12 cellular contexts compared by ENCODE assay signal in genomic region chr2:27079233-27080139, GRCh38. TPM values are rescaled to one million over a fixed set of nuclear protein-coding genes. Genes with fewer than 3 reads are reported as not detected.
A peak's percentile ranks its signal among the peaks of the same experiment; 100 is the strongest.
DNase-seq lines count a peak whose midpoint lies in the region; ATAC-seq, FAIRE-seq and TF ChIP-seq lines count a peak whose summit lies in the region.
"Had no signal": no experiment of that assay in that cellular context is flagged by ENCODE, and none has a peak within 500 bp of the region (broad histone marks: within the 10 kb centered on the region; RNA-seq: fewer than 3 reads in every experiment).

No MANE protein-coding gene starts in this region.

- peaks cover 37% of the 10 kb centered on the region for H3K79me2 ChIP-seq in osteoblast (ENCODE audit: insufficient read depth, low read length)

- H4K20me1 ChIP-seq in osteoblast (ENCODE audit: insufficient read depth, low read length): peaks cover 33% of the 10 kb centered on the region

- peak overlapping the region; percentile 61 for H2AFZ ChIP-seq in osteoblast (ENCODE audit: low read length)

- WGBS in esophagus muscularis mucosa: 35% methylated on average over 11 of the region's 14 CpGs

- TF ChIP-seq EP300 in esophagus muscularis mucosa (IDR thresholded peaks at IDR 0.05): no peak

- peak overlapping the region; percentile 72 to 90 (median 86) for H3K27ac ChIP-seq in Peyer's patch
- H3K27ac ChIP-seq in esophagus muscularis mucosa (replicated peaks in 1 of 4): peak overlapping the region; percentile 98 to 99 (median 98)
- H3K27ac ChIP-seq in osteoblast (ENCODE audit: low read depth, low read length): peak overlapping the region; percentile 77
- H3K27ac ChIP-seq: VCaP had no signal

- no peak for ATAC-seq in left lobe of liver

- no peaks in the 10 kb centered on the region for H3K27me3 ChIP-seq in Peyer's patch
- no peaks in the 10 kb centered on the region for H3K27me3 ChIP-seq in esophagus muscularis mucosa
- H3K27me3 ChIP-seq in osteoblast (ENCODE audit: insufficient read depth, low read length): no peaks in the 10 kb centered on the region

- peak overlapping the region; percentile 28 to 55 (median 42) for H3K4me3 ChIP-seq in Peyer's patch
- H3K4me3 ChIP-seq in esophagus muscularis mucosa: peak overlapping the region; percentile 56 to 76 (median 70)
- peak overlapping the region; percentile 92 for H3K4me3 ChIP-seq in osteoblast (ENCODE audit: insufficient read depth, low read length)

- intact Hi-C loops in esophagus muscularis mucosa (cut with DNase I): loop anchor here (2.0 kb wide), 1 partner anchor 29 kb away; the partner anchor contains the start of gene AGBL5

- no peak for FAIRE-seq in GM12891 (lab: Jason Lieb, UNC)
- FAIRE-seq: bronchial epithelial cell had no signal

- peak overlapping the region; percentile 95 for H3K4me2 ChIP-seq in osteoblast (ENCODE audit: insufficient read depth, low read length)

- TF ChIP-seq POLR2A in Peyer's patch (IDR thresholded peaks at IDR 0.05): no peak
- no peak for TF ChIP-seq POLR2A in esophagus muscularis mucosa (IDR thresholded peaks at IDR 0.05; ENCODE audit: low read depth)
- no peak for TF ChIP-seq POLR2A in GM12891 (IDR thresholded peaks at IDR 0.05; ENCODE audit: low read depth, low read length)

- H3K4me1 ChIP-seq in Peyer's patch (peaks cover 3 to 62% (median 13%) of the 10 kb centered on the region in 4 donors), esophagus muscularis mucosa (peaks cover 47 to 97% (median 96%) of the 10 kb centered on the region in 4 donors), osteoblast (ENCODE audit: insufficient read depth, low read length) (peaks cover 41% of the 10 kb centered on the region)

- DNase-seq in AG08395 (ENCODE audit: low spot score) (peak; percentile 26), Peyer's patch (no peak), esophagus muscularis mucosa (ENCODE audit: extremely low spot score) (no peak), osteoblast (ENCODE audit: insufficient read length, low spot score, missing footprints) (peak; percentile 91), dedifferentiated amniotic fluid mesenchymal stem cell (ENCODE audit: extremely low spot score) (no peak), GM12891 (ENCODE audit: insufficient read length, low spot score) (no peak), left lobe of liver (ENCODE audit: low spot score) (no peak), SHP77 treated with DMSO at 0.1 percent for 48 hours (lab: John Stamatoyannopoulos, UW) (no peak)
- DNase-seq: DMS153, NCI-H526 had no signal

- H3K9me3 ChIP-seq in Peyer's patch: no peaks in the 10 kb centered on the region
- no peaks in the 10 kb centered on the region for H3K9me3 ChIP-seq in esophagus muscularis mucosa
- H3K9me3 ChIP-seq in osteoblast (ENCODE audit: low read depth, low read length): no peaks in the 10 kb centered on the region

- TF ChIP-seq CTCF in Peyer's patch (IDR thresholded peaks at IDR 0.05) (no peak), esophagus muscularis mucosa (IDR thresholded peaks at IDR 0.05) (no peak), osteoblast (IDR thresholded peaks at IDR 0.05; ENCODE audit: extremely low read depth, low read depth, low read length) (no peak)

- H3K36me3 ChIP-seq in Peyer's patch (no peaks in the 10 kb centered on the region), esophagus muscularis mucosa (peaks cover 4 to 27% (median 14%) of the 10 kb centered on the region in 4 donors), osteoblast (ENCODE audit: insufficient read depth, low read length) (peaks cover 25% of the 10 kb centered on the region)

TF ChIP-seq in GM12891, 5 proteins besides CTCF, POLR2A, EP300 and RAD21:
- no peak for TF ChIP-seq PAX5 (IDR thresholded peaks at IDR 0.05; ENCODE audit: insufficient read depth, low read length, severe bottlenecking)
- TF ChIP-seq POLR2AphosphoS5 (IDR thresholded peaks at IDR 0.05; ENCODE audit: low read depth, low read length): no peak
- TF ChIP-seq TAF1 (IDR thresholded peaks at IDR 0.05; ENCODE audit: low read depth, low read length): no peak
- TF ChIP-seq POU2F2 (IDR thresholded peaks at IDR 0.05; ENCODE audit: low read depth, low read length): no peak
- no peak for TF ChIP-seq SPI1 (IDR thresholded peaks at IDR 0.05; ENCODE audit: low read depth, low read length)

RNA-seq across cellular contexts. Expression of gene EMILIN1, which starts 1.1 kb away (rescaled TPM):
- total RNA-seq in Peyer's patch (10 to 100 TPM in 2 of 4 donors, 1 to 10 TPM in 2; 7.9 to 32.2 (median 13.3) TPM), esophagus muscularis mucosa (100 to 1,000 TPM; 126 to 288 (median 168) TPM), osteoblast (137 and 138 TPM in 2 replicates), left lobe of liver (16.0 TPM)
- 0.40 TPM for polyA plus RNA-seq in GM12891 (2012; ENCODE audit: low read depth, missing spikeins)

RNA-seq across cellular contexts. Expression of gene KHK, which starts 7.1 kb away (rescaled TPM):
- total RNA-seq in Peyer's patch (100 to 1,000 TPM in 3 of 4 donors, 10 to 100 TPM in 1; 40.4 to 576 (median 435) TPM), esophagus muscularis mucosa (1 to 10 TPM; 1.2 to 6.3 (median 1.7) TPM), osteoblast (0.29 and 0.36 TPM in 2 replicates), left lobe of liver (267 TPM)
- polyA plus RNA-seq in GM12891 (2012; ENCODE audit: low read depth, missing spikeins): 1.6 TPM

RNA-seq across cellular contexts. Expression of gene OST4, which starts 8.0 kb away (rescaled TPM):
- total RNA-seq in Peyer's patch (100 to 1,000 TPM; 136 to 329 (median 225) TPM), esophagus muscularis mucosa (100 to 1,000 TPM; 200 to 352 (median 243) TPM), osteoblast (202 and 235 TPM in 2 replicates), left lobe of liver (141 TPM)
- 666 TPM for polyA plus RNA-seq in GM12891 (2012; ENCODE audit: low read depth, missing spikeins)

RNA-seq across cellular contexts. Expression of gene AGBL5, which starts 28.0 kb away (rescaled TPM):
- 10 to 100 TPM in 3 of 4 donors, 1 to 10 TPM in 1; 7.5 to 18.2 (median 12.3) TPM for total RNA-seq in Peyer's patch
- total RNA-seq in esophagus muscularis mucosa: 10 to 100 TPM; 19.5 to 29.2 (median 24.1) TPM
- total RNA-seq in osteoblast: 24.6 and 26.8 TPM in 2 replicates
- polyA plus RNA-seq in GM12891 (2012; ENCODE audit: low read depth, missing spikeins): 17.6 TPM
- 7.6 TPM for total RNA-seq in left lobe of liver

RNA-seq across cellular contexts. Expression of gene CGREF1, which starts 39.4 kb away (rescaled TPM):
- total RNA-seq in Peyer's patch (1 to 10 TPM in 2 of 4 donors, not detected in 2; 2.5 to 5.6 TPM), esophagus muscularis mucosa (1 to 10 TPM in 1 of 4 donors, under 1 TPM in 2, not detected in 1; 0.50 to 1.4 (median 0.92) TPM), osteoblast (6.8 and 14.5 TPM in 2 replicates), left lobe of liver (5.5 TPM)
- 2.8 TPM for polyA plus RNA-seq in GM12891 (2012; ENCODE audit: low read depth, missing spikeins)

Comparison
In these comparisons a context has a peak if more than half of its experiments do, and no peak if none do; other contexts are left out.
1. DNase-seq: peak in AG08395 (single experiment) and osteoblast (single experiment); none in Peyer's patch (0 of 3), esophagus muscularis mucosa (single experiment), dedifferentiated amniotic fluid mesenchymal stem cell (single experiment), GM12891 (single experiment), left lobe of liver (single experiment) and SHP77 treated with DMSO at 0.1 percent for 48 hours (single experiment).
2. H3K4me3 ChIP-seq: peak in every context shown above with its lines; median percentile 92 in osteoblast; 70 in esophagus muscularis mucosa; 42 in Peyer's patch.
3. RNA of gene KHK, which starts 7.1 kb away (total RNA-seq): 40.4 to 576 TPM in Peyer's patch and 267 TPM in left lobe of liver (single experiment); 1.2 to 6.3 TPM in esophagus muscularis mucosa and 0.29 to 0.36 TPM in osteoblast; every median in the first group is over 4 times any median in the second.
4. Peak in every context shown above with its lines, with median percentiles within 50 percentile points of each other: H3K27ac ChIP-seq.